Comparison of ENCODE assay signal across 14 cellular contexts in genomic region chr17:9229160-9229825, GRCh38.
DNase-seq lines count a peak whose midpoint lies in the region; ATAC-seq and TF ChIP-seq lines count a peak whose summit lies in the region.
"Had no signal": no experiment of that assay in that cellular context is flagged by ENCODE, and none has a peak within 500 bp of the region (broad histone marks: within the 10 kb centered on the region; RNA-seq: fewer than 3 reads in every experiment).

No MANE protein-coding gene starts in this region.

- peak overlapping the region; percentile 90 for H2AK5ac ChIP-seq in mesendoderm (ENCODE audit: low read length)

- H3K23ac ChIP-seq in mesendoderm (ENCODE audit: low read length): no peak overlapping the region

- no peak overlapping the region for H4K5ac ChIP-seq in mesendoderm (ENCODE audit: low read length)

- H3K79me2 ChIP-seq in GM23248 (ENCODE audit: insufficient read depth) (no peaks in the 10 kb centered on the region), mesendoderm (ENCODE audit: control insufficient read depth, insufficient read depth, low read length) (no peaks in the 10 kb centered on the region)

- CTCF ChIA-PET in WTC11 (lab: Charles Lee): interaction anchor here (0.5 kb wide), 1 partner anchor 60 kb away, joined by 3 read pairs; no protein-coding TSS in a partner anchor

- peak overlapping the region; percentile 43; the same call in 1 of the 2 replicates for H3K9ac ChIP-seq in GM23248
- no peak overlapping the region for H3K9ac ChIP-seq in mesendoderm (ENCODE audit: low read length)
- H3K9ac ChIP-seq: KMS-11 had no signal

- TF ChIP-seq CTCF in WTC11 (IDR thresholded peaks at IDR 0.05) (no peak), esophagus squamous epithelium (IDR thresholded peaks at IDR 0.05) (no peak)

- POLR2A ChIA-PET in WTC11 (lab: Charles Lee): no interaction called here

- H3K4me1 ChIP-seq in GM23248 (ENCODE audit: insufficient read depth): peaks cover 13% of the 10 kb centered on the region
- H3K4me1 ChIP-seq in esophagus squamous epithelium: peaks cover 7 to 79% (median 8%) of the 10 kb centered on the region in 3 donors
- H3K4me1 ChIP-seq in mesendoderm (ENCODE audit: control insufficient read depth, low read depth, low read length): peaks cover 6% of the 10 kb centered on the region
- H3K4me1 ChIP-seq: BE2C had no signal

- ATAC-seq in WTC11: no peak
- no peak for ATAC-seq in GM18519 (IDR thresholded peaks at IDR 0.05; ENCODE audit: low FRiP score, unreplicated experiment)

- no peak overlapping the region for H3K4me3 ChIP-seq in GM23248
- H3K4me3 ChIP-seq in esophagus squamous epithelium: no peak overlapping the region
- no peak overlapping the region for H3K4me3 ChIP-seq in mesendoderm (ENCODE audit: low read length)

- H3K79me1 ChIP-seq in mesendoderm (ENCODE audit: low read length): no peaks in the 10 kb centered on the region

- no peak overlapping the region for H3K56ac ChIP-seq in mesendoderm (ENCODE audit: low read length)

- DNase-seq in GM23248 (no peak), WTC11 (ENCODE audit: low spot score) (no peak), esophagus squamous epithelium (lab: John Stamatoyannopoulos, UW) (no peak), mesendoderm (no peak), NCI-H1436 (lab: John Stamatoyannopoulos, UW) (no peak), activated gamma-delta T cell (lab: John Stamatoyannopoulos, UW) (no peak)
- no peak for DNase-seq in activated CD4-positive, CD25-positive, alpha-beta regulatory T cell treated with anti-CD3 and anti-CD28 coated beads, Interleukin-2, amount 50 U/mL, for 72 hours
- DNase-seq: BE2C, GF-D8, NCI-H1092 treated with DMSO at 0.1 percent for 48 hours, NCI-H2029 treated with DMSO at 0.1 percent for 48 hours, NCI-H524 treated with DMSO at 0.1 percent for 48 hours had no signal

- H3K9me3 ChIP-seq in GM23248 (ENCODE audit: low read depth) (no peaks in the 10 kb centered on the region), esophagus squamous epithelium (no peaks in the 10 kb centered on the region)
- H3K9me3 ChIP-seq: BE2C had no signal

- H3F3A ChIP-seq in GM23248 (ENCODE audit: insufficient read depth): no peaks in the 10 kb centered on the region

- H4K8ac ChIP-seq in mesendoderm (ENCODE audit: low read depth, low read length): no peak overlapping the region

- no peak overlapping the region for H2BK120ac ChIP-seq in mesendoderm (ENCODE audit: low read depth, low read length)

- peak overlapping the region; percentile 53 for H3K27ac ChIP-seq in GM23248
- H3K27ac ChIP-seq in esophagus squamous epithelium: peak overlapping the region in 3 of 4 donors; percentile 42 to 86 (median 55)
- no peak overlapping the region for H3K27ac ChIP-seq in mesendoderm (ENCODE audit: low read depth, low read length)
- H3K27ac ChIP-seq: KMS-11 had no signal

- TF ChIP-seq POLR2A in esophagus squamous epithelium (IDR thresholded peaks at IDR 0.05): no peak

- H3K4me1 Mint-ChIP-seq in WTC11: peaks cover 4% of the 10 kb centered on the region; the same call in 1 of the 2 replicates

- no peaks in the 10 kb centered on the region for H3K9me2 ChIP-seq in GM23248 (ENCODE audit: insufficient read depth)

- no peaks in the 10 kb centered on the region for H3K36me3 ChIP-seq in GM23248 (ENCODE audit: low read depth)
- peaks cover 0 to 1% (median 0%) of the 10 kb centered on the region in 3 donors for H3K36me3 ChIP-seq in esophagus squamous epithelium
- H3K36me3 ChIP-seq in mesendoderm (ENCODE audit: control insufficient read depth, insufficient read depth, low read length): no peaks in the 10 kb centered on the region
- H3K36me3 ChIP-seq: BE2C had no signal

- no peak overlapping the region for H2BK15ac ChIP-seq in mesendoderm (replicated peaks; ENCODE audit: low read depth)

- H3K4me3 Mint-ChIP-seq in WTC11: no peak overlapping the region

- in situ Hi-C loops in GM23248 (cut with MboI): no loop called here

- no peak overlapping the region for H2AFZ ChIP-seq in GM23248

- WGBS in GM23248 (ENCODE audit: low coverage in 1 of 2, low lambda C conversion rate in 2 of 2, missing lambda C conversion rate in 2 of 2), 2 experiments: 85 to 86% methylated on average over 17 to 20 of the region's 20 CpGs
- 78 to 88% methylated on average over 4 to 13 of the region's 20 CpGs for WGBS in esophagus squamous epithelium, 2 donors
- WGBS in mesendoderm (ENCODE audit: extremely low coverage, insufficient coverage, low lambda C conversion rate): no CpG with 5 or more reads among the region's 20 CpGs

- H2BK5ac ChIP-seq in mesendoderm (ENCODE audit: low read length): no peak overlapping the region

- H4K20me1 ChIP-seq in GM23248 (ENCODE audit: insufficient read depth): no peaks in the 10 kb centered on the region

- intact Hi-C loops in esophagus squamous epithelium (cut with DNase I): no loop called here

- H3K9me3 Mint-ChIP-seq in WTC11: no peaks in the 10 kb centered on the region

- no peaks in the 10 kb centered on the region for H3K36me3 Mint-ChIP-seq in WTC11

- peak overlapping the region; percentile 12; the same call in 1 of the 2 replicates for H3K27ac Mint-ChIP-seq in WTC11

- H3K27me3 Mint-ChIP-seq in WTC11 (ENCODE audit: low read depth): no peaks in the 10 kb centered on the region

- H3K4ac ChIP-seq in mesendoderm (ENCODE audit: low read depth, low read length): no peak overlapping the region

- H3K18ac ChIP-seq in mesendoderm (ENCODE audit: low read length): no peak overlapping the region

- H3K27me3 ChIP-seq in GM23248 (replicated peaks; ENCODE audit: insufficient read depth) (no peaks in the 10 kb centered on the region), esophagus squamous epithelium (no peaks in the 10 kb centered on the region), mesendoderm (ENCODE audit: insufficient read depth, low read length, poor library complexity) (no peaks in the 10 kb centered on the region)
- H3K27me3 ChIP-seq: BE2C had no signal

- H3K4me2 ChIP-seq in GM23248 (ENCODE audit: unreplicated experiment) (no peak overlapping the region), mesendoderm (ENCODE audit: low read length) (no peak overlapping the region)
- H3K4me2 ChIP-seq: KMS-11 had no signal

TF ChIP-seq in WTC11, 78 proteins besides CTCF, POLR2A, EP300 and RAD21:
- TF ChIP-seq SMAD3 (CRISPR knock-in tag; IDR thresholded peaks at IDR 0.05; ENCODE audit: borderline replicate concordance): no peak
- TF ChIP-seq ETV6 (CRISPR knock-in tag; IDR thresholded peaks at IDR 0.05): no peak
- TF ChIP-seq, protein P1, sequence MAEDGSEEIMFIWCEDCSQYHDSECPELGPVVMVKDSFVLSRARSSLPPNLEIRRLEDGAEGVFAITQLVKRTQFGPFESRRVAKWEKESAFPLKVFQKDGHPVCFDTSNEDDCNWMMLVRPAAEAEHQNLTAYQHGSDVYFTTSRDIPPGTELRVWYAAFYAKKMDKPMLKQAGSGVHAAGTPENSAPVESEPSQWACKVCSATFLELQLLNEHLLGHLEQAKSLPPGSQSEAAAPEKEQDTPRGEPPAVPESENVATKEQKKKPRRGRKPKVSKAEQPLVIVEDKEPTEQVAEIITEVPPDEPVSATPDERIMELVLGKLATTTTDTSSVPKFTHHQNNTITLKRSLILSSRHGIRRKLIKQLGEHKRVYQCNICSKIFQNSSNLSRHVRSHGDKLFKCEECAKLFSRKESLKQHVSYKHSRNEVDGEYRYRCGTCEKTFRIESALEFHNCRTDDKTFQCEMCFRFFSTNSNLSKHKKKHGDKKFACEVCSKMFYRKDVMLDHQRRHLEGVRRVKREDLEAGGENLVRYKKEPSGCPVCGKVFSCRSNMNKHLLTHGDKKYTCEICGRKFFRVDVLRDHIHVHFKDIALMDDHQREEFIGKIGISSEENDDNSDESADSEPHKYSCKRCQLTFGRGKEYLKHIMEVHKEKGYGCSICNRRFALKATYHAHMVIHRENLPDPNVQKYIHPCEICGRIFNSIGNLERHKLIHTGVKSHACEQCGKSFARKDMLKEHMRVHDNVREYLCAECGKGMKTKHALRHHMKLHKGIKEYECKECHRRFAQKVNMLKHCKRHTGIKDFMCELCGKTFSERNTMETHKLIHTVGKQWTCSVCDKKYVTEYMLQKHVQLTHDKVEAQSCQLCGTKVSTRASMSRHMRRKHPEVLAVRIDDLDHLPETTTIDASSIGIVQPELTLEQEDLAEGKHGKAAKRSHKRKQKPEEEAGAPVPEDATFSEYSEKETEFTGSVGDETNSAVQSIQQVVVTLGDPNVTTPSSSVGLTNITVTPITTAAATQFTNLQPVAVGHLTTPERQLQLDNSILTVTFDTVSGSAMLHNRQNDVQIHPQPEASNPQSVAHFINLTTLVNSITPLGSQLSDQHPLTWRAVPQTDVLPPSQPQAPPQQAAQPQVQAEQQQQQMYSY (CRISPR knock-in tag; IDR thresholded peaks at IDR 0.05): no peak
- TF ChIP-seq IRF1 (CRISPR knock-in tag; IDR thresholded peaks at IDR 0.05): no peak
- TF ChIP-seq NFATC4 (CRISPR knock-in tag; IDR thresholded peaks at IDR 0.05): no peak
- no peak for TF ChIP-seq TEAD1 (CRISPR knock-in tag; IDR thresholded peaks at IDR 0.05)
TF ChIP-seq in WTC11: peak in this region for 0.
